ENCODE assay signal across 30 cellular contexts in the genomic region with DNA sequence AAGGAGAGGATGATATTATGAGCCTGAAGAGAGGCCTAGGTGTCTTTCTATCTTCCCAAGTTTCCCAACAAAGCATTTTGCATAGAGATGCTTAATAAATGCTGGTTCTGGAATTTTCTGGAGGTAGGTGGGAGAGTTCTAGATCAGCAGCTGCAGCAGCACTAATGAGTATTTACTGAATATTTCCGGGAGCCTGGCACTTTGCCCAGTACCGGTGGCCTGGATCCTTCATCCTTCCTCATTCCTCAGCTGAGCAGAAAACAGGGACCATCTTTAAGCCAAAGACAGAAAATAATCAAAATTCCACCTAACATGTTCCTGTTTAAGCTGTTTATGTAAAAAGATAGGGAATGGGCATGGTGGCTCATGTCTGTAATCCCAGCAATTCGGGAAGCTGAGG.
DNase-seq lines count a peak whose midpoint lies in the region; ATAC-seq and TF ChIP-seq lines count a peak whose summit lies in the region.
"Had no signal": no experiment of that assay in that cellular context is flagged by ENCODE, and none has a peak within 500 bp of the region (broad histone marks: within the 10 kb centered on the region; RNA-seq: fewer than 3 reads in every experiment).

No MANE protein-coding gene starts in this region.

- H3K9me3 ChIP-seq in SJCRH30 (replicated peaks), result no peaks in the 10 kb centered on the region
- H3K9me3 ChIP-seq: BLaER1, Caco-2, colonic mucosa, SK-N-SH, vagina had no signal

- DNase-seq in NCI-H146 (lab: John Stamatoyannopoulos, UW) (peak; percentile 12), NCI-H146 treated with DMSO at 0.1 percent for 48 hours (lab: John Stamatoyannopoulos, UW; ENCODE audit: unreplicated experiment) (no peak), M059J (ENCODE audit: low read depth) (peak; percentile 69), SJCRH30 (peak; percentile 6 to 10), retinal pigment epithelial cell (ENCODE audit: low read depth) (peak; percentile 9), NCI-H2227 (lab: John Stamatoyannopoulos, UW; ENCODE audit: unreplicated experiment) (no peak), NCI-H446 treated with DMSO at 0.1 percent for 48 hours (lab: John Stamatoyannopoulos, UW) (no peak)
- DNase-seq: activated CD4-positive, alpha-beta T cell treated with anti-CD3 and anti-CD28 coated beads, Interleukin-2, amount 50 U/mL, for 48 hours; activated CD8-positive, alpha-beta memory T cell treated with anti-CD3 and anti-CD28 coated beads, Interleukin-2, amount 50 U/mL, for 4 hours; activated naive CD4-positive, alpha-beta T cell treated with anti-CD3 and anti-CD28 coated beads, Interleukin-2, amount 10 ng/mL, durations not matched to agents 7 days and 5 days; amniotic stem cell; Caco-2; colonic mucosa; effector memory CD8-positive, alpha-beta T cell; erythroblast; Kasumi-1; kidney; midbrain; natural killer cell; NCI-H2107; NCI-H774; SK-N-SH; stimulated activated CD4-positive, alpha-beta T cell treated with anti-CD3 and anti-CD28 coated beads, Interleukin-1b, Interleukin-23, amount 100 ng/mL, for 48 hours; stimulated activated CD8-positive, alpha-beta memory T cell treated with anti-CD3 and anti-CD28 coated beads, Interleukin-4, amount 100 ng/mL, for 48 hours; stimulated activated naive CD8-positive, alpha-beta T cell treated with anti-CD3 and anti-CD28 coated beads, Interleukin-15, amount 100 ng/mL, for 72 hours had no signal

- H3K27me3 ChIP-seq in SJCRH30, result 0 out of 2 replicates have a peak, but pooled peaks cover 11% of the 10 kb centered on the region
- H3K27me3 ChIP-seq: BLaER1, colonic mucosa, vagina had no signal

- no peaks in the 10 kb centered on the region for H3K4me1 ChIP-seq in SJCRH30
- H3K4me1 ChIP-seq: BLaER1, Caco-2, colonic mucosa, vagina had no signal

- H3K4me3 ChIP-seq in SJCRH30 (no peak overlapping the region), retinal pigment epithelial cell (ENCODE audit: low read length) (no peak overlapping the region)
- H3K4me3 ChIP-seq: BLaER1, colonic mucosa, skin epidermis, vagina had no signal

- H3K36me3 ChIP-seq in SJCRH30, result no peaks in the 10 kb centered on the region
- H3K36me3 ChIP-seq: BLaER1, colonic mucosa, vagina had no signal

- TF ChIP-seq CTCF in retinal pigment epithelial cell (conservative IDR thresholded peaks at IDR 0.05; ENCODE audit: low read depth, low read length), result no peak

- H3K27ac ChIP-seq in SJCRH30, result no peak overlapping the region
- H3K27ac ChIP-seq: BLaER1, colonic mucosa, skin epidermis, vagina had no signal

- no peak for ATAC-seq in HG03442 (IDR thresholded peaks at IDR 0.05; ENCODE audit: unreplicated experiment)
- ATAC-seq: effector memory CD8-positive, alpha-beta T cell; HepG2; natural killer cell; stimulated activated naive CD8-positive, alpha-beta T cell treated with anti-CD3 and anti-CD28 coated beads, Interleukin-15, amount 100 ng/mL, for 72 hours had no signal

Comparison
In these comparisons a context has a peak if more than half of its experiments do, and no peak if none do; other contexts are left out.
1. DNase-seq: peak in NCI-H146 (single experiment), M059J (single experiment), SJCRH30 (2 of 2) and retinal pigment epithelial cell (single experiment); none in NCI-H146 treated with DMSO at 0.1 percent for 48 hours (single experiment), NCI-H2227 (single experiment) and NCI-H446 treated with DMSO at 0.1 percent for 48 hours (single experiment).